13 cellular contexts compared by ENCODE assay signal in genomic region chr10:3539696-3540383, GRCh38.
DNase-seq lines count a peak whose midpoint lies in the region; ATAC-seq and TF ChIP-seq lines count a peak whose summit lies in the region.
"Had no signal": no experiment of that assay in that cellular context is flagged by ENCODE, and none has a peak within 500 bp of the region (broad histone marks: within the 10 kb centered on the region; RNA-seq: fewer than 3 reads in every experiment).

No MANE protein-coding gene starts in this region.

- H4K20me1 ChIP-seq in PC-3 (ENCODE audit: low read length), result no peaks in the 10 kb centered on the region

- no peak overlapping the region for H3K4me3 Mint-ChIP-seq in activated CD4-positive, alpha-beta T cell treated with anti-CD3 and anti-CD28 coated beads, Interleukin-2, amount 10 ng/mL, durations not matched to agents 7 days and 5 days
- H3K4me3 Mint-ChIP-seq in activated CD4-positive, alpha-beta T cell treated with anti-CD3 and anti-CD28 coated beads for 36 hours, result no peak overlapping the region

- no peaks in the 10 kb centered on the region for H3K9me2 ChIP-seq in PC-3 (replicated peaks; ENCODE audit: low read length)

- intact Hi-C loops in PC-3 (cut with micrococcal nuclease), result loop anchor here (2.0 to 10.0 kb wide), 3 partner anchors 71 to 515 kb away; no protein-coding TSS in a partner anchor
- intact Hi-C loops in activated CD4-positive, alpha-beta T cell treated with anti-CD3 and anti-CD28 coated beads for 36 hours (cut with DNase I, micrococcal nuclease), result no loop called here

- BruUV-seq in PC-3 (replicated peaks; lab: Mats Ljungman, UMichigan), result no TSS peak

- WGBS in mesodermal cell (ENCODE audit: insufficient coverage in 2 of 2), 2 experiments, result 95% methylated on average over 18 to 20 of the region's 20 CpGs
- 96% methylated on average over 20 of the region's 20 CpGs for WGBS in suprapubic skin

- H3K79me2 ChIP-seq in PC-3 (ENCODE audit: low read length), result no peaks in the 10 kb centered on the region

- H3K27me3 Mint-ChIP-seq in activated CD4-positive, alpha-beta T cell treated with anti-CD3 and anti-CD28 coated beads, Interleukin-2, amount 10 ng/mL, durations not matched to agents 7 days and 5 days, result no peaks in the 10 kb centered on the region
- H3K27me3 Mint-ChIP-seq in activated CD4-positive, alpha-beta T cell treated with anti-CD3 and anti-CD28 coated beads for 36 hours, result no peaks in the 10 kb centered on the region

- H3F3A ChIP-seq in PC-3 (ENCODE audit: low read length, unreplicated experiment), result no peaks in the 10 kb centered on the region

- no peaks in the 10 kb centered on the region for H3K36me3 Mint-ChIP-seq in activated CD4-positive, alpha-beta T cell treated with anti-CD3 and anti-CD28 coated beads, Interleukin-2, amount 10 ng/mL, durations not matched to agents 7 days and 5 days (ENCODE audit: low read depth)
- H3K36me3 Mint-ChIP-seq in activated CD4-positive, alpha-beta T cell treated with anti-CD3 and anti-CD28 coated beads for 36 hours (ENCODE audit: low read depth), result no peaks in the 10 kb centered on the region

- POLR2A ChIA-PET in PC-3 (lab: Charles Lee; ENCODE audit: unreplicated experiment), result interaction anchor here (0.6 kb wide), 1 partner anchor 67 kb away, joined by 3 read pairs; no protein-coding TSS in a partner anchor
- POLR2A ChIA-PET in activated CD4-positive, alpha-beta T cell treated with anti-CD3 and anti-CD28 coated beads, Interleukin-2, amount 10 ng/mL, durations not matched to agents 7 days and 5 days (lab: Charles Lee), result no interaction called here
- POLR2A ChIA-PET in activated CD4-positive, alpha-beta T cell treated with anti-CD3 and anti-CD28 coated beads for 36 hours (lab: Charles Lee), result no interaction called here

- TF ChIP-seq CTCF in PC-3 (conservative IDR thresholded peaks at IDR 0.05; ENCODE audit: low read depth, low read length), result no peak
- TF ChIP-seq CTCF in coronary artery (IDR thresholded peaks at IDR 0.05), result no peak
- no peak for TF ChIP-seq CTCF in suprapubic skin (IDR thresholded peaks at IDR 0.05)

- no peak overlapping the region for H3K4me3 ChIP-seq in PC-3 (ENCODE audit: low read length)
- no peak overlapping the region for H3K4me3 ChIP-seq in coronary artery
- H3K4me3 ChIP-seq in mesodermal cell (ENCODE audit: extremely low read depth, insufficient read depth, low read length, poor library complexity, severe bottlenecking), result no peak overlapping the region
- no peak overlapping the region for H3K4me3 ChIP-seq in suprapubic skin

- no peak for ATAC-seq in PC-3
- ATAC-seq in GM19452 (IDR thresholded peaks at IDR 0.05; ENCODE audit: unreplicated experiment), result no peak
- ATAC-seq in activated CD4-positive, alpha-beta T cell treated with anti-CD3 and anti-CD28 coated beads for 36 hours, result no peak
- ATAC-seq: left colon had no signal

- H3K9ac ChIP-seq in PC-3 (ENCODE audit: low read length), result no peak overlapping the region

- peak overlapping the region; percentile 89 for H3K27ac ChIP-seq in PC-3 (ENCODE audit: low read length)
- peak overlapping the region; percentile 48 to 68 for H3K27ac ChIP-seq in coronary artery
- H3K27ac ChIP-seq in mesodermal cell (ENCODE audit: low read depth, low read length, severe bottlenecking), result peak overlapping the region; percentile 97
- H3K27ac ChIP-seq in suprapubic skin, result peak overlapping the region; percentile 67

- H3K27ac Mint-ChIP-seq in activated CD4-positive, alpha-beta T cell treated with anti-CD3 and anti-CD28 coated beads, Interleukin-2, amount 10 ng/mL, durations not matched to agents 7 days and 5 days, result no peak overlapping the region
- H3K27ac Mint-ChIP-seq in activated CD4-positive, alpha-beta T cell treated with anti-CD3 and anti-CD28 coated beads for 36 hours, result no peak overlapping the region

- H2AFZ ChIP-seq in PC-3 (ENCODE audit: low read length), result no peak overlapping the region

- H3K9me3 Mint-ChIP-seq in activated CD4-positive, alpha-beta T cell treated with anti-CD3 and anti-CD28 coated beads, Interleukin-2, amount 10 ng/mL, durations not matched to agents 7 days and 5 days, result no peaks in the 10 kb centered on the region
- H3K9me3 Mint-ChIP-seq in activated CD4-positive, alpha-beta T cell treated with anti-CD3 and anti-CD28 coated beads for 36 hours (ENCODE audit: low read depth), result no peaks in the 10 kb centered on the region

- no peak for DNase-seq in PC-3
- DNase-seq in coronary artery (ENCODE audit: low spot score), result no peak
- DNase-seq in suprapubic skin (ENCODE audit: low spot score in 2 of 2), result no peak
- DNase-seq in activated CD4-positive, alpha-beta T cell treated with anti-CD3 and anti-CD28 coated beads, Interleukin-2, amount 10 ng/mL, durations not matched to agents 7 days and 5 days, result no peak
- DNase-seq in AG20443 (ENCODE audit: low spot score), result no peak
- DNase-seq in activated CD4-positive, alpha-beta T cell treated with anti-CD3 and anti-CD28 coated beads for 36 hours, result no peak
- DNase-seq: activated gamma-delta T cell, GF-D8, left colon, NCI-H2171, NCI-H82 had no signal

- TF ChIP-seq POLR2A in suprapubic skin (IDR thresholded peaks at IDR 0.05), result no peak

- no peaks in the 10 kb centered on the region for H3K4me1 Mint-ChIP-seq in activated CD4-positive, alpha-beta T cell treated with anti-CD3 and anti-CD28 coated beads, Interleukin-2, amount 10 ng/mL, durations not matched to agents 7 days and 5 days
- H3K4me1 Mint-ChIP-seq in activated CD4-positive, alpha-beta T cell treated with anti-CD3 and anti-CD28 coated beads for 36 hours, result peaks cover 6% of the 10 kb centered on the region

- H3K9me3 ChIP-seq in PC-3 (ENCODE audit: low read length) (no peaks in the 10 kb centered on the region), mesodermal cell (ENCODE audit: control insufficient read depth, low read length) (peaks cover 3% of the 10 kb centered on the region), suprapubic skin (no peaks in the 10 kb centered on the region)

- peaks cover 39% of the 10 kb centered on the region for H3K4me1 ChIP-seq in PC-3 (ENCODE audit: insufficient read depth, low read length)
- H3K4me1 ChIP-seq in mesodermal cell (ENCODE audit: control insufficient read depth, insufficient read depth, low read length, poor library complexity, severe bottlenecking), result peaks cover 17% of the 10 kb centered on the region
- peaks cover 28% of the 10 kb centered on the region for H3K4me1 ChIP-seq in suprapubic skin

- CTCF ChIA-PET in PC-3 (lab: Charles Lee), result no interaction called here
- CTCF ChIA-PET in activated CD4-positive, alpha-beta T cell treated with anti-CD3 and anti-CD28 coated beads, Interleukin-2, amount 10 ng/mL, durations not matched to agents 7 days and 5 days (lab: Charles Lee), result no interaction called here
- CTCF ChIA-PET in activated CD4-positive, alpha-beta T cell treated with anti-CD3 and anti-CD28 coated beads for 36 hours (lab: Charles Lee), result no interaction called here

- no peak overlapping the region for H3K4me2 ChIP-seq in PC-3 (ENCODE audit: low read length)

- no peaks in the 10 kb centered on the region for H3K27me3 ChIP-seq in PC-3 (ENCODE audit: low read length)
- no peaks in the 10 kb centered on the region for H3K27me3 ChIP-seq in suprapubic skin

- TF ChIP-seq EP300 in suprapubic skin (IDR thresholded peaks at IDR 0.05), result no peak

- no peaks in the 10 kb centered on the region for H3K36me3 ChIP-seq in PC-3 (ENCODE audit: low read depth, low read length)
- H3K36me3 ChIP-seq in mesodermal cell (ENCODE audit: control insufficient read depth, insufficient read depth, low read length), result no peaks in the 10 kb centered on the region
- no peaks in the 10 kb centered on the region for H3K36me3 ChIP-seq in suprapubic skin
